21 cellular contexts compared by ENCODE assay signal in genomic region chr11:45234306-45235006, GRCh38. TPM values are rescaled to one million over a fixed set of nuclear protein-coding genes. Genes with fewer than 3 reads are reported as not detected.
DNase-seq lines count a peak whose midpoint lies in the region; ATAC-seq, FAIRE-seq and TF ChIP-seq lines count a peak whose summit lies in the region.
"Had no signal": no experiment of that assay in that cellular context is flagged by ENCODE, and none has a peak within 500 bp of the region (broad histone marks: within the 10 kb centered on the region; RNA-seq: fewer than 3 reads in every experiment).

No MANE protein-coding gene starts in this region.

- no peak overlapping the region for H3K23ac ChIP-seq in H1 (ENCODE audit: insufficient read length)

- no peak overlapping the region for H4K8ac ChIP-seq in H1 (ENCODE audit: extremely low read depth, insufficient read depth, low read length)

- H3K56ac ChIP-seq in H1 (replicated peaks; ENCODE audit: insufficient read length, low read depth, low read length) = no peak overlapping the region

- no peak overlapping the region for H2BK120ac ChIP-seq in H1 (replicated peaks; ENCODE audit: low read depth, low read length)

- H2AFZ ChIP-seq in H1 (ENCODE audit: low read length) (no peak overlapping the region), osteoblast (ENCODE audit: low read length) (no peak overlapping the region)

- H3K4me2 ChIP-seq in H1 (ENCODE audit: insufficient read depth in 1 of 2, low read depth in 2 of 2, low read length in 2 of 2) = no peak overlapping the region
- H3K4me2 ChIP-seq in osteoblast (ENCODE audit: insufficient read depth, low read length) = no peak overlapping the region

- no peak overlapping the region for H3K9ac ChIP-seq in H1 (replicated peaks in 1 of 4; ENCODE audit: extremely low read depth in 1 of 4, low read depth in 3 of 4, low read length in 3 of 4)

- in situ Hi-C loops in brain microvascular endothelial cell (cut with HindIII; ENCODE audit: low pct_ligation_motif_present, low sequenced_read_pairs) = no loop called here

- no peak overlapping the region for H2BK12ac ChIP-seq in H1 (ENCODE audit: low read depth, low read length)

- H4K20me1 ChIP-seq in H1 (replicated peaks in 1 of 2; ENCODE audit: control insufficient read depth in 1 of 2, insufficient read depth in 2 of 2, low read length in 2 of 2) = no peaks in the 10 kb centered on the region
- H4K20me1 ChIP-seq in osteoblast (ENCODE audit: insufficient read depth, low read length) = no peaks in the 10 kb centered on the region

- FAIRE-seq in H1 (lab: Jason Lieb, UNC) (no peak), HTR-8/SVneo (lab: Jason Lieb, UNC) (no peak)
- FAIRE-seq: A204.1, GM12892, GM18507, K562 had no signal

- no peaks in the 10 kb centered on the region for H3K23me2 ChIP-seq in H1 (ENCODE audit: low read depth, low read length)

- H4K5ac ChIP-seq in H1 (ENCODE audit: insufficient read length, low read depth, low read length) = no peak overlapping the region

- no peak for TF ChIP-seq EP300 in H1 (IDR thresholded peaks at IDR 0.05; ENCODE audit: borderline replicate concordance in 1 of 2, low read depth in 2 of 2, low read length in 2 of 2)

- H3K27ac ChIP-seq in H1 (ENCODE audit: low read depth, low read length) (no peak overlapping the region), osteoblast (ENCODE audit: low read depth, low read length) (no peak overlapping the region), spleen (no peak overlapping the region), brain microvascular endothelial cell (no peak overlapping the region)
- H3K27ac ChIP-seq: HL-60 had no signal

- TF ChIP-seq CTCF in H1 (IDR thresholded peaks at IDR 0.05; ENCODE audit: control extremely low read depth in 1 of 3, insufficient read depth in 1 of 3, low read depth in 1 of 3, low read length in 3 of 3) (no peak), osteoblast (IDR thresholded peaks at IDR 0.05; ENCODE audit: extremely low read depth, low read depth, low read length) (no peak), spleen (IDR thresholded peaks at IDR 0.05 in 8 of 11, conservative IDR thresholded peaks at IDR 0.05 in 3 of 11) (no peak), lower leg skin (IDR thresholded peaks at IDR 0.05) (no peak), brain microvascular endothelial cell (IDR thresholded peaks at IDR 0.05; ENCODE audit: low read depth, low read length, missing control alignments) (no peak)

- POLR2A ChIA-PET in H1 (lab: Charles Lee; ENCODE audit: partially characterized antibody) = no interaction called here

- H2BK15ac ChIP-seq in H1 (ENCODE audit: low read length) = no peak overlapping the region

- peaks cover 0 to 4% (median 2%) of the 10 kb centered on the region in 4 experiments; a peak in 2 of 7 replicates for H3K4me1 ChIP-seq in H1 (replicated peaks in 1 of 4; ENCODE audit: control insufficient read depth in 3 of 4, insufficient read depth in 4 of 4, low read length in 3 of 4)
- peaks cover 5% of the 10 kb centered on the region for H3K4me1 ChIP-seq in osteoblast (ENCODE audit: insufficient read depth, low read length)
- peaks cover 0 to 10% (median 0%) of the 10 kb centered on the region in 6 donors for H3K4me1 ChIP-seq in spleen
- H3K4me1 ChIP-seq: BE2C had no signal

- intact Hi-C loops in spleen (cut with DNase I; ENCODE audit: low total_unique reads) (no loop called here), lower leg skin (cut with DNase I; ENCODE audit: low total_unique reads) (no loop called here)

- TF ChIP-seq POLR2A in H1 (IDR thresholded peaks at IDR 0.05; ENCODE audit: control extremely low read depth in 1 of 2, low read depth in 2 of 2, low read length in 2 of 2) (no peak), spleen (IDR thresholded peaks at IDR 0.05) (no peak), lower leg skin (IDR thresholded peaks at IDR 0.05) (no peak)

- no peak for DNase-seq in H1 (ENCODE audit: low read depth in 1 of 2, low spot score in 2 of 2)
- peak; percentile 52 for DNase-seq in osteoblast (ENCODE audit: insufficient read length, low spot score, missing footprints)
- peak; percentile 69 for DNase-seq in spleen
- no peak for DNase-seq in HTR-8/SVneo (ENCODE audit: insufficient read length, low spot score)
- no peak for DNase-seq in lower leg skin (ENCODE audit: low spot score in 2 of 2)
- no peak for DNase-seq in brain microvascular endothelial cell
- DNase-seq: ACHN; BE2C; CD4-positive, alpha-beta T cell; DMS153; DMS79; GDM1; GOT3; H9; IMR-90 had no signal

- H3K36me3 ChIP-seq in H1 (ENCODE audit: control insufficient read depth in 2 of 4, insufficient read depth in 4 of 4, low read length in 3 of 4) (no peaks in the 10 kb centered on the region), osteoblast (ENCODE audit: insufficient read depth, low read length) (no peaks in the 10 kb centered on the region), spleen (no peaks in the 10 kb centered on the region), brain microvascular endothelial cell (replicated peaks) (no peaks in the 10 kb centered on the region)
- H3K36me3 ChIP-seq: BE2C had no signal

- no peak overlapping the region for H4K91ac ChIP-seq in H1 (replicated peaks; ENCODE audit: insufficient read length, low read length)

- H3K79me2 ChIP-seq in H1 (ENCODE audit: control insufficient read depth in 1 of 2, insufficient read depth in 2 of 2, low read length in 2 of 2) (no peaks in the 10 kb centered on the region), osteoblast (ENCODE audit: insufficient read depth, low read length) (no peaks in the 10 kb centered on the region)

- peak overlapping the region; percentile 44 for H3K4ac ChIP-seq in H1 (replicated peaks; ENCODE audit: insufficient read length, low read depth, low read length)

- no peak for ATAC-seq in GM18867 (IDR thresholded peaks at IDR 0.05; ENCODE audit: unreplicated experiment)

- no peak overlapping the region for H2AK5ac ChIP-seq in H1 (ENCODE audit: low read depth, low read length)

- H3K9me3 ChIP-seq in H1 (ENCODE audit: insufficient read depth in 2 of 2, low read depth in 1 of 2, low read length in 1 of 2) = 0 out of 4 replicates have a peak, but pooled peaks cover 0 to under 1% of the 10 kb centered on the region in 2 experiments
- H3K9me3 ChIP-seq in osteoblast (ENCODE audit: low read depth, low read length) = no peaks in the 10 kb centered on the region
- H3K9me3 ChIP-seq in spleen = peaks cover 0 to 4% (median under 1%) of the 10 kb centered on the region in 8 donors
- H3K9me3 ChIP-seq: BE2C had no signal

- H3K18ac ChIP-seq in H1 (ENCODE audit: extremely low read depth, low read length) = no peak overlapping the region

- no peak overlapping the region for H2BK5ac ChIP-seq in H1 (ENCODE audit: low read depth, low read length)

- no peak overlapping the region for H3K14ac ChIP-seq in H1 (ENCODE audit: insufficient read length)

- H3K4me3 ChIP-seq in H1 (ENCODE audit: extremely low read depth in 1 of 4, insufficient read depth in 2 of 4, low read depth in 3 of 4, low read length in 4 of 4) (no peak overlapping the region), osteoblast (ENCODE audit: insufficient read depth, low read length) (no peak overlapping the region), spleen (no peak overlapping the region), lower leg skin (ENCODE audit: low read depth, poor library complexity, severe bottlenecking) (no peak overlapping the region), brain microvascular endothelial cell (ENCODE audit: low read depth, low read length) (no peak overlapping the region)
- H3K4me3 ChIP-seq: K562 had no signal

- no peaks in the 10 kb centered on the region for H3K79me1 ChIP-seq in H1 (ENCODE audit: low read depth, low read length)

- TF ChIP-seq RAD21 in H1 (IDR thresholded peaks at IDR 0.05 in 1 of 2, conservative IDR thresholded peaks at IDR 0.05 in 1 of 2; ENCODE audit: low read depth in 2 of 2, low read length in 2 of 2) = no peak

- no peak overlapping the region for H2BK20ac ChIP-seq in H1 (ENCODE audit: low read length)

- no peaks in the 10 kb centered on the region for H3K27me3 ChIP-seq in H1 (replicated peaks in 1 of 4; ENCODE audit: control insufficient read depth in 3 of 4, extremely low read depth in 1 of 4, insufficient read depth in 3 of 4, low read length in 3 of 4)
- peaks cover 4% of the 10 kb centered on the region for H3K27me3 ChIP-seq in osteoblast (ENCODE audit: insufficient read depth, low read length)
- peaks cover 0 to 12% (median 0%) of the 10 kb centered on the region in 7 donors for H3K27me3 ChIP-seq in spleen (replicated peaks in 1 of 7)
- H3K27me3 ChIP-seq in brain microvascular endothelial cell (replicated peaks) = peaks cover 4% of the 10 kb centered on the region
- H3K27me3 ChIP-seq: BE2C had no signal

- WGBS in H1 (ENCODE audit: extremely low coverage in 1 of 2, insufficient coverage in 1 of 2, insufficient read length in 1 of 2, insufficient replicate concordance in 2 of 2, low coverage in 1 of 2, low lambda C conversion rate in 2 of 2, missing lambda C conversion rate in 1 of 2), 2 experiments = 87% methylated on average over 15 of the region's 15 CpGs; no CpG with 5 or more reads in 1 of the 2 experiments
- WGBS in spleen, 5 donors = 91 to 96% (median 94%) methylated on average over 15 of the region's 15 CpGs
- WGBS in lower leg skin, 2 donors = 92 to 94% methylated on average over 14 to 15 of the region's 15 CpGs

- CTCF ChIA-PET in H1 (lab: Charles Lee; ENCODE audit: partially characterized antibody) = interaction anchor here (0.7 to 9.7 kb wide), 37 partner anchors 11 to 677 kb away, joined by 3 to 78 read pairs (median 5); no protein-coding TSS in a partner anchor

TF ChIP-seq in H1, 55 proteins besides CTCF, POLR2A, EP300 and RAD21 (continues in another document):
- no peak for TF ChIP-seq CTBP2 (IDR thresholded peaks at IDR 0.05; ENCODE audit: borderline replicate concordance, insufficient read depth, insufficient read length, low read length)
- no peak for TF ChIP-seq SP4 (IDR thresholded peaks at IDR 0.05; ENCODE audit: low read length)
- TF ChIP-seq CEBPB (IDR thresholded peaks at IDR 0.05; ENCODE audit: low read depth, low read length) = no peak
- no peak for TF ChIP-seq TBP (IDR thresholded peaks at IDR 0.05; ENCODE audit: low read depth, low read length)
- TF ChIP-seq KDM1A (IDR thresholded peaks at IDR 0.05; ENCODE audit: borderline replicate concordance, low read length) = no peak
- TF ChIP-seq SIX5 (IDR thresholded peaks at IDR 0.05; ENCODE audit: low read depth, low read length) = no peak

RNA-seq across cellular contexts. Expression of gene SYT13, which starts 51.7 kb away (rescaled TPM):
- total RNA-seq in H1 (2021; fragmentation: NEBNext Ultra II Directional; extraction: Animal tissue kit (Norgen Biotek cat#: 25700)) = 12.3 and 13.2 TPM in 2 replicates
- 4.8 and 7.5 TPM in 2 replicates for polyA plus RNA-seq in H1 (2011; rRNA removed)
- polyA plus RNA-seq in H1 (2011; cell fraction: cytosol; rRNA removed) = 5.8 TPM
- polyA plus RNA-seq in H1 (2011; cell fraction: nucleus; rRNA removed) = 9.6 TPM
- polyA plus RNA-seq in H1 (2012, experiment 1 of 2) = 5.6 to 7.7 TPM (median 5.9 TPM) in 4 replicates
- 2.1 TPM for polyA plus RNA-seq in H1 (2012, experiment 2 of 2)
- 6.5 TPM for polyA plus RNA-seq in H1 (2013, experiment 1 of 2)
- 7.3 TPM for polyA plus RNA-seq in H1 (2013, experiment 2 of 2)
- polyA minus RNA-seq in H1 (2011; rRNA and poly(A)+ RNA removed) = 23.0 and 28.8 TPM in 2 replicates
- 7.9 TPM for polyA minus RNA-seq in H1 (2011; cell fraction: cytosol; rRNA and poly(A)+ RNA removed)
- polyA minus RNA-seq in H1 (2011; cell fraction: nucleus; rRNA and poly(A)+ RNA removed) = 4.7 TPM
- under 0.01 TPM in 2 replicates for total RNA-seq in osteoblast
- total RNA-seq in spleen = under 1 TPM in 5 of 7 donors, not detected in 2; 0.03 to 0.64 (median 0.28) TPM
- polyA plus RNA-seq in spleen = under 1 TPM; 0.02 to 0.11 (median 0.03) TPM
- 1 to 10 TPM in 1 of 4 donors, under 1 TPM in 1, not detected in 2; 0.03 to 1.6 TPM for total RNA-seq in lower leg skin
- total RNA-seq: CD4-positive, alpha-beta T cell; IMR-90 had no signal
- polyA plus RNA-seq: IMR-90 had no signal

Comparison
In these comparisons a context has a peak if more than half of its experiments do, and no peak if none do; other contexts are left out.
1. DNase-seq: peak in osteoblast (single experiment) and spleen (single experiment); none in H1 (0 of 2), HTR-8/SVneo (single experiment), lower leg skin (0 of 2) and brain microvascular endothelial cell (single experiment).